Comparison of ENCODE assay signal across 1 cellular context in genomic region chr6:78597966-78598365, GRCh38.
TF ChIP-seq lines count a peak whose summit lies in the region.

No MANE protein-coding gene starts in this region.

TF ChIP-seq in A549, 52 proteins besides CTCF, POLR2A, EP300 and RAD21:
- TF ChIP-seq HMGXB4 (CRISPR knock-in tag; IDR thresholded peaks at IDR 0.05; ENCODE audit: borderline replicate concordance) = no peak
- no peak for TF ChIP-seq HOXA7 (CRISPR knock-in tag; IDR thresholded peaks at IDR 0.05)
- TF ChIP-seq ZFP36 (IDR thresholded peaks at IDR 0.05; ENCODE audit: borderline replicate concordance, partially characterized antibody) = no peak
- no peak for TF ChIP-seq EHF (CRISPR knock-in tag; IDR thresholded peaks at IDR 0.05)
- no peak for TF ChIP-seq TFCP2L1 (CRISPR knock-in tag; IDR thresholded peaks at IDR 0.05)
- no peak for TF ChIP-seq GATA3 (IDR thresholded peaks at IDR 0.05; ENCODE audit: borderline replicate concordance)
- TF ChIP-seq CHD4 (IDR thresholded peaks at IDR 0.05; ENCODE audit: borderline replicate concordance) = no peak
- no peak for TF ChIP-seq BCL3 (IDR thresholded peaks at IDR 0.05)
- no peak for TF ChIP-seq NR3C1 (IDR thresholded peaks at IDR 0.05)
- TF ChIP-seq BHLHE40 (IDR thresholded peaks at IDR 0.05; ENCODE audit: low read depth, low read length) = no peak
- no peak for TF ChIP-seq CBX2 (IDR thresholded peaks at IDR 0.05; ENCODE audit: borderline replicate concordance, low read depth)
- TF ChIP-seq, protein P1, sequence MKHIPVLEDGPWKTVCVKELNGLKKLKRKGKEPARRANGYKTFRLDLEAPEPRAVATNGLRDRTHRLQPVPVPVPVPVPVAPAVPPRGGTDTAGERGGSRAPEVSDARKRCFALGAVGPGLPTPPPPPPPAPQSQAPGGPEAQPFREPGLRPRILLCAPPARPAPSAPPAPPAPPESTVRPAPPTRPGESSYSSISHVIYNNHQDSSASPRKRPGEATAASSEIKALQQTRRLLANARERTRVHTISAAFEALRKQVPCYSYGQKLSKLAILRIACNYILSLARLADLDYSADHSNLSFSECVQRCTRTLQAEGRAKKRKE (CRISPR knock-in tag; IDR thresholded peaks at IDR 0.05; ENCODE audit: low read depth) = no peak
- TF ChIP-seq, protein P2, sequence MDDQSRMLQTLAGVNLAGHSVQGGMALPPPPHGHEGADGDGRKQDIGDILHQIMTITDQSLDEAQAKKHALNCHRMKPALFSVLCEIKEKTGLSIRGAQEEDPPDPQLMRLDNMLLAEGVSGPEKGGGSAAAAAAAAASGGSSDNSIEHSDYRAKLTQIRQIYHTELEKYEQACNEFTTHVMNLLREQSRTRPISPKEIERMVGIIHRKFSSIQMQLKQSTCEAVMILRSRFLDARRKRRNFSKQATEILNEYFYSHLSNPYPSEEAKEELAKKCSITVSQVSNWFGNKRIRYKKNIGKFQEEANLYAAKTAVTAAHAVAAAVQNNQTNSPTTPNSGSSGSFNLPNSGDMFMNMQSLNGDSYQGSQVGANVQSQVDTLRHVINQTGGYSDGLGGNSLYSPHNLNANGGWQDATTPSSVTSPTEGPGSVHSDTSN (IDR thresholded peaks at IDR 0.05) = no peak
- no peak for TF ChIP-seq RNF2 (IDR thresholded peaks at IDR 0.05; ENCODE audit: borderline replicate concordance, low read depth)
- no peak for TF ChIP-seq CHD2 (IDR thresholded peaks at IDR 0.05; ENCODE audit: low read length, partially characterized antibody)
- no peak for TF ChIP-seq HEYL (CRISPR knock-in tag; IDR thresholded peaks at IDR 0.05)
